In genomic region chr9:107213561-107214028, GRCh38 we compare ENCODE assay signal across 8 cellular contexts.
DNase-seq lines count a peak whose midpoint lies in the region; ATAC-seq and TF ChIP-seq lines count a peak whose summit lies in the region.

No MANE protein-coding gene starts in this region.

- H2AFZ ChIP-seq in OCI-LY3 (ENCODE audit: low read depth, low read length) (no peak overlapping the region), trophoblast cell (ENCODE audit: insufficient read depth, low read length, poor library complexity) (no peak overlapping the region)

- no peak overlapping the region for H3K14ac ChIP-seq in trophoblast cell (ENCODE audit: low read length)

- H3K79me2 ChIP-seq in OCI-LY3 (ENCODE audit: low read length) (no peaks in the 10 kb centered on the region), trophoblast cell (ENCODE audit: control insufficient read depth, insufficient read depth, low read length, poor library complexity) (no peaks in the 10 kb centered on the region)

- H3K79me1 ChIP-seq in trophoblast cell (ENCODE audit: low read length), result peaks cover 21% of the 10 kb centered on the region

- H4K20me1 ChIP-seq in OCI-LY3 (ENCODE audit: insufficient read depth, low read length), result no peaks in the 10 kb centered on the region

- H4K8ac ChIP-seq in trophoblast cell (ENCODE audit: low read depth, low read length), result peak overlapping the region; percentile 29

- H2AK5ac ChIP-seq in trophoblast cell (ENCODE audit: low read length), result no peak overlapping the region

- H4K91ac ChIP-seq in trophoblast cell (ENCODE audit: low read depth, low read length), result peak overlapping the region; percentile 81

- peak overlapping the region; percentile 41 for H2BK120ac ChIP-seq in trophoblast cell (ENCODE audit: insufficient read depth, low read length, poor library complexity)

- peak overlapping the region; percentile 88 for H2BK5ac ChIP-seq in trophoblast cell (ENCODE audit: low read depth, low read length, poor library complexity)

- H3K9me3 ChIP-seq in OCI-LY3 (ENCODE audit: insufficient read depth, low read length) (no peaks in the 10 kb centered on the region), trophoblast cell (ENCODE audit: insufficient read depth, low read depth, low read length) (no peaks in the 10 kb centered on the region)

- DNase-seq in A172 (ENCODE audit: low spot score), result peak; percentile 98
- DNase-seq in brain microvascular endothelial cell, result peak; percentile 94
- peak; percentile 58 to 77 for DNase-seq in trophoblast cell
- DNase-seq in NCI-H2081 (lab: John Stamatoyannopoulos, UW), result no peak
- no peak for DNase-seq in RPMI8226

- H4K12ac ChIP-seq in trophoblast cell (ENCODE audit: low read depth, low read length), result no peak overlapping the region

- H3K4me1 ChIP-seq in OCI-LY3 (ENCODE audit: low read length) (peaks cover 11% of the 10 kb centered on the region), trophoblast cell (ENCODE audit: control insufficient read depth in 1 of 2, insufficient read depth in 2 of 2, low read length in 2 of 2) (peaks cover 14 to 19% of the 10 kb centered on the region in 2 experiments)

- H3K4me3 ChIP-seq in OCI-LY3 (ENCODE audit: low read length), result peak overlapping the region; percentile 18; the same call in 1 of the 2 replicates
- no peak overlapping the region for H3K4me3 ChIP-seq in brain microvascular endothelial cell (ENCODE audit: low read depth, low read length)
- no peak overlapping the region for H3K4me3 ChIP-seq in trophoblast cell (ENCODE audit: low read depth, low read length)

- TF ChIP-seq CTCF in OCI-LY3 (IDR thresholded peaks at IDR 0.05; ENCODE audit: low read depth, low read length) (no peak), brain microvascular endothelial cell (IDR thresholded peaks at IDR 0.05; ENCODE audit: low read depth, low read length, missing control alignments) (no peak)

- H2BK12ac ChIP-seq in trophoblast cell (ENCODE audit: low read length), result peak overlapping the region; percentile 43

- no CpG with 5 or more reads among the region's 6 CpGs for WGBS in trophoblast cell (ENCODE audit: extremely low coverage, insufficient coverage, insufficient read length)

- in situ Hi-C loops in brain microvascular endothelial cell (cut with HindIII; ENCODE audit: low pct_ligation_motif_present, low sequenced_read_pairs), result no loop called here

- H3K23ac ChIP-seq in trophoblast cell (ENCODE audit: low read length), result no peak overlapping the region

- H3K4ac ChIP-seq in trophoblast cell (ENCODE audit: low read depth, low read length), result no peak overlapping the region

- ATAC-seq in GM18511 (IDR thresholded peaks at IDR 0.05; ENCODE audit: unreplicated experiment) (peak; percentile 97), HG02970 (IDR thresholded peaks at IDR 0.05; ENCODE audit: low FRiP score, unreplicated experiment) (peak; percentile 75)

- no peaks in the 10 kb centered on the region for H3K36me3 ChIP-seq in OCI-LY3 (replicated peaks; ENCODE audit: low read depth, low read length)
- H3K36me3 ChIP-seq in brain microvascular endothelial cell (replicated peaks), result no peaks in the 10 kb centered on the region
- H3K36me3 ChIP-seq in trophoblast cell (ENCODE audit: control insufficient read depth in 1 of 2, insufficient read depth in 2 of 2, low read length in 2 of 2), result no peaks in the 10 kb centered on the region

- H3K9ac ChIP-seq in OCI-LY3 (ENCODE audit: low read length), result no peak overlapping the region
- no peak overlapping the region for H3K9ac ChIP-seq in trophoblast cell (ENCODE audit: low read length)

- no peak overlapping the region for H3K27ac ChIP-seq in OCI-LY3 (ENCODE audit: low read length)
- peak overlapping the region; percentile 80 for H3K27ac ChIP-seq in brain microvascular endothelial cell
- peak overlapping the region; percentile 95 for H3K27ac ChIP-seq in trophoblast cell (ENCODE audit: low read depth, low read length)

- no peak overlapping the region for H3K18ac ChIP-seq in trophoblast cell (ENCODE audit: low read length)

- H3K27me3 ChIP-seq in OCI-LY3 (ENCODE audit: low read depth, low read length), result peaks cover 13% of the 10 kb centered on the region
- H3K27me3 ChIP-seq in brain microvascular endothelial cell (replicated peaks), result no peaks in the 10 kb centered on the region
- no peaks in the 10 kb centered on the region for H3K27me3 ChIP-seq in trophoblast cell (ENCODE audit: insufficient read depth, low read length)

- H3K4me2 ChIP-seq in OCI-LY3 (ENCODE audit: low read length) (peak overlapping the region; percentile 45), trophoblast cell (ENCODE audit: low read length) (no peak overlapping the region)

Comparison
In these comparisons a context has a peak if more than half of its experiments do, and no peak if none do; other contexts are left out.
1. DNase-seq: peak in A172 (single experiment), brain microvascular endothelial cell (single experiment) and trophoblast cell (2 of 2); none in NCI-H2081 (0 of 2) and RPMI8226 (single experiment).